In the genomic region with DNA sequence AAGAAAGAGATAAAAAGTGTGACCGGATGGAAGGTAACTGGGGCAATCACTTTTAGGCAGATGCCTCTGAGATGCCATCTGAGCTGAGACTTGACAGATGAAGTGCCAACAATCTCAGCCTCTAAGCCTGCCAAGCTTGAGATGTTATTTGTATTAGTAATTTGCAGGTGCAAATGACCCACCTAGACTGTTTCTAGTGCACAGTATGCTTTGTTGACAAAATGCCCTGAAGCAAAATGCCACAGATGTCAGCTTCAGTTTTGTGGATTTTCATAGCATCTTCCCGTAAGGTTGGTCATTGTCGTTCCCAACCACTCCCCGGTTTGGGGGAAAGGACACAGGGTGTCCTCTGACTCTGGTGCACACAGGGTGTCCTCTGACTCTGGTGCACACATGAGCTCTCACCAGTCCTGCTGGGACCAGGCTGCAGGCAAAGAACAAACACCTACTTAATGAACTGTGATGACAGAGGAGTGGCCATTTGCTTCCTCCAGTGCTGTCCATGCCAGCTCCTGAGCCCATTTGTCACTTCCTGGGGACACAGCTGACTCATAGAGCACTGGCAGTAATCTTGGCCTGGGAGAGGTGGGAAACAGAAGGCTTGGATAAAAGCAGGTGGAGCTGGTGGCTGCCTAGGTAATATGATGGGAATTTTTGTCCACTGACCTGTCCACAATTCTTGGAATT, we compare ENCODE assay signal across 1 cellular context.
TF ChIP-seq lines count a peak whose summit lies in the region.

No MANE protein-coding gene starts in this region.

TF ChIP-seq in IMR-90, 13 proteins besides CTCF, POLR2A, EP300 and RAD21:
- TF ChIP-seq MAFK (IDR thresholded peaks at IDR 0.05; ENCODE audit: low read depth, low read length) (no peak), MAZ (IDR thresholded peaks at IDR 0.05; ENCODE audit: borderline replicate concordance, low read depth, low read length) (no peak), RCOR1 (IDR thresholded peaks at IDR 0.05; ENCODE audit: insufficient replicate concordance, low read length) (no peak), FOS (IDR thresholded peaks at IDR 0.05; ENCODE audit: low read depth, low read length) (no peak), SMC3 (IDR thresholded peaks at IDR 0.05; ENCODE audit: low read depth, low read length) (no peak), CEBPB (IDR thresholded peaks at IDR 0.05; ENCODE audit: low read depth, low read length) (no peak), CHD1 (IDR thresholded peaks at IDR 0.05; ENCODE audit: low read depth, low read length) (no peak), MXI1 (IDR thresholded peaks at IDR 0.05; ENCODE audit: borderline replicate concordance, low read depth, low read length) (no peak), NFE2L2 (IDR thresholded peaks at IDR 0.05; ENCODE audit: low read depth, low read length) (no peak), BHLHE40 (IDR thresholded peaks at IDR 0.05; ENCODE audit: low read depth, low read length) (no peak), RFX5 (IDR thresholded peaks at IDR 0.05; ENCODE audit: low read depth, low read length) (no peak)
- TF ChIP-seq, protein P1, sequence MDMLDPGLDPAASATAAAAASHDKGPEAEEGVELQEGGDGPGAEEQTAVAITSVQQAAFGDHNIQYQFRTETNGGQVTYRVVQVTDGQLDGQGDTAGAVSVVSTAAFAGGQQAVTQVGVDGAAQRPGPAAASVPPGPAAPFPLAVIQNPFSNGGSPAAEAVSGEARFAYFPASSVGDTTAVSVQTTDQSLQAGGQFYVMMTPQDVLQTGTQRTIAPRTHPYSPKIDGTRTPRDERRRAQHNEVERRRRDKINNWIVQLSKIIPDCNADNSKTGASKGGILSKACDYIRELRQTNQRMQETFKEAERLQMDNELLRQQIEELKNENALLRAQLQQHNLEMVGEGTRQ (IDR thresholded peaks at IDR 0.05; ENCODE audit: low read depth, low read length): no peak
- TF ChIP-seq, protein P2, sequence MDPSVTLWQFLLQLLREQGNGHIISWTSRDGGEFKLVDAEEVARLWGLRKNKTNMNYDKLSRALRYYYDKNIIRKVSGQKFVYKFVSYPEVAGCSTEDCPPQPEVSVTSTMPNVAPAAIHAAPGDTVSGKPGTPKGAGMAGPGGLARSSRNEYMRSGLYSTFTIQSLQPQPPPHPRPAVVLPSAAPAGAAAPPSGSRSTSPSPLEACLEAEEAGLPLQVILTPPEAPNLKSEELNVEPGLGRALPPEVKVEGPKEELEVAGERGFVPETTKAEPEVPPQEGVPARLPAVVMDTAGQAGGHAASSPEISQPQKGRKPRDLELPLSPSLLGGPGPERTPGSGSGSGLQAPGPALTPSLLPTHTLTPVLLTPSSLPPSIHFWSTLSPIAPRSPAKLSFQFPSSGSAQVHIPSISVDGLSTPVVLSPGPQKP (IDR thresholded peaks at IDR 0.05; ENCODE audit: borderline replicate concordance, low read depth, low read length): no peak
